ENCODE assay signal across 8 cellular contexts in the genomic region with DNA sequence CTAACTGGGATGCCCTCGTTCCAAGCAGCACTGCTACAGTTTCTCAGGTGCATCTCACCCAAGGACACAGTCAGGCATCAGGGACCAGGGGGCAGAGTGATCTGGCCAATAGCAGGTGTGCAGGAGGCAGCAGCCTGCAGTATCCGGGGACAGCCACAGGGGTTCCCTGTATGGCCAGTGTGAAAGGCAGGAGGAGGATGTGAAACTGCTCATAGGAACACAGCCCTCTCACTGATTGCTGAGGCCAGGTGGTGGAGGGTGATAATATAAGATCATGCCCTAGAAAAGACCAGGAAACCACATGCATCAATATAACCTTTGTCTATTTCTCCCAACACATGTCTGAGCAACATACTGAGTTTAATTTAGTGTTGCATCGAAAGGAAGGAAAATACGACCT.
DNase-seq lines count a peak whose midpoint lies in the region; ATAC-seq, FAIRE-seq and TF ChIP-seq lines count a peak whose summit lies in the region.

No MANE protein-coding gene starts in this region.

- TF ChIP-seq POLR2A in GM12892 (IDR thresholded peaks at IDR 0.05; ENCODE audit: low read depth, low read length) = no peak

- FAIRE-seq in GM12892 (lab: Jason Lieb, UNC) = peak; percentile 90

- ATAC-seq in GM21528 (IDR thresholded peaks at IDR 0.05; ENCODE audit: low FRiP score, unreplicated experiment) = peak; percentile 100
- peak; percentile 100 for ATAC-seq in HG03565 (IDR thresholded peaks at IDR 0.05; ENCODE audit: unreplicated experiment)
- peak; percentile 45 for ATAC-seq in activated naive CD8-positive, alpha-beta T cell treated with anti-CD3 and anti-CD28 coated beads, Interleukin-2, amount 10 ng/mL, durations not matched to agents 7 days and 5 days (ENCODE audit: low read depth)

- H3K4me1 ChIP-seq in A673 (ENCODE audit: insufficient read depth, low read length, poor library complexity, severe bottlenecking) = no peaks in the 10 kb centered on the region

- BruUV-seq in A673 (replicated peaks; lab: Mats Ljungman, UMichigan) = no TSS peak

- H3K27me3 Mint-ChIP-seq in activated naive CD8-positive, alpha-beta T cell treated with anti-CD3 and anti-CD28 coated beads, Interleukin-2, amount 10 ng/mL, durations not matched to agents 7 days and 5 days = no peaks in the 10 kb centered on the region

- H3K4me1 Mint-ChIP-seq in activated naive CD8-positive, alpha-beta T cell treated with anti-CD3 and anti-CD28 coated beads, Interleukin-2, amount 10 ng/mL, durations not matched to agents 7 days and 5 days = no peaks in the 10 kb centered on the region

- H3K27ac ChIP-seq in A673 (ENCODE audit: low read depth, low read length, poor library complexity, severe bottlenecking) = no peak overlapping the region

- H3K27ac Mint-ChIP-seq in activated naive CD8-positive, alpha-beta T cell treated with anti-CD3 and anti-CD28 coated beads, Interleukin-2, amount 10 ng/mL, durations not matched to agents 7 days and 5 days = no peak overlapping the region

- no peak for TF ChIP-seq CTCF in A673 (conservative IDR thresholded peaks at IDR 0.05; ENCODE audit: low read depth, low read length)

- H3K36me3 ChIP-seq in A673 (ENCODE audit: insufficient read depth, low read length, poor library complexity, severe bottlenecking) = no peaks in the 10 kb centered on the region

- DNase-seq in GM12892 (ENCODE audit: insufficient read length) = peak; percentile 32
- no peak for DNase-seq in activated naive CD8-positive, alpha-beta T cell treated with anti-CD3 and anti-CD28 coated beads, Interleukin-2, amount 10 ng/mL, durations not matched to agents 7 days and 5 days
- DNase-seq in NCI-H2081 treated with DMSO at 0.1 percent for 48 hours (lab: John Stamatoyannopoulos, UW) = no peak
- no peak for DNase-seq in A673 (ENCODE audit: low spot score)
- no peak for DNase-seq in foreskin melanocyte
- DNase-seq in NCI-H1930 (lab: John Stamatoyannopoulos, UW) = no peak

- H3K9me3 ChIP-seq in A673 (ENCODE audit: low read depth, low read length, poor library complexity, severe bottlenecking) = no peaks in the 10 kb centered on the region

- H3K27me3 ChIP-seq in A673 (replicated peaks; ENCODE audit: insufficient read depth, low read depth, low read length, poor library complexity) = no peaks in the 10 kb centered on the region

- intact Hi-C loops in A673 (cut with micrococcal nuclease; ENCODE audit: unreplicated experiment) = no loop called here

- POLR2A ChIA-PET in activated naive CD8-positive, alpha-beta T cell treated with anti-CD3 and anti-CD28 coated beads, Interleukin-2, amount 10 ng/mL, durations not matched to agents 7 days and 5 days (lab: Charles Lee) = no interaction called here
- POLR2A ChIA-PET in A673 (lab: Charles Lee; ENCODE audit: low non-redundant PET) = no interaction called here

- H3K9me3 Mint-ChIP-seq in activated naive CD8-positive, alpha-beta T cell treated with anti-CD3 and anti-CD28 coated beads, Interleukin-2, amount 10 ng/mL, durations not matched to agents 7 days and 5 days = peaks cover 1% of the 10 kb centered on the region

- H3K36me3 Mint-ChIP-seq in activated naive CD8-positive, alpha-beta T cell treated with anti-CD3 and anti-CD28 coated beads, Interleukin-2, amount 10 ng/mL, durations not matched to agents 7 days and 5 days = no peaks in the 10 kb centered on the region

- H3K4me3 Mint-ChIP-seq in activated naive CD8-positive, alpha-beta T cell treated with anti-CD3 and anti-CD28 coated beads, Interleukin-2, amount 10 ng/mL, durations not matched to agents 7 days and 5 days = no peak overlapping the region

- H3K4me3 ChIP-seq in A673 (ENCODE audit: low read depth, low read length, poor library complexity, severe bottlenecking) = no peak overlapping the region

- CTCF ChIA-PET in A673 (lab: Charles Lee) = interaction anchor here (0.6 kb wide), 1 partner anchor 1230 kb away, joined by 3 read pairs; no protein-coding TSS in a partner anchor

Comparison
In these comparisons a context has a peak if more than half of its experiments do, and no peak if none do; other contexts are left out.
1. ATAC-seq: peak in every context shown above with its lines; median percentile 100 in GM21528; 100 in HG03565; 45 in activated naive CD8-positive, alpha-beta T cell treated with anti-CD3 and anti-CD28 coated beads, Interleukin-2, amount 10 ng/mL, durations not matched to agents 7 days and 5 days.